In the genomic region with DNA sequence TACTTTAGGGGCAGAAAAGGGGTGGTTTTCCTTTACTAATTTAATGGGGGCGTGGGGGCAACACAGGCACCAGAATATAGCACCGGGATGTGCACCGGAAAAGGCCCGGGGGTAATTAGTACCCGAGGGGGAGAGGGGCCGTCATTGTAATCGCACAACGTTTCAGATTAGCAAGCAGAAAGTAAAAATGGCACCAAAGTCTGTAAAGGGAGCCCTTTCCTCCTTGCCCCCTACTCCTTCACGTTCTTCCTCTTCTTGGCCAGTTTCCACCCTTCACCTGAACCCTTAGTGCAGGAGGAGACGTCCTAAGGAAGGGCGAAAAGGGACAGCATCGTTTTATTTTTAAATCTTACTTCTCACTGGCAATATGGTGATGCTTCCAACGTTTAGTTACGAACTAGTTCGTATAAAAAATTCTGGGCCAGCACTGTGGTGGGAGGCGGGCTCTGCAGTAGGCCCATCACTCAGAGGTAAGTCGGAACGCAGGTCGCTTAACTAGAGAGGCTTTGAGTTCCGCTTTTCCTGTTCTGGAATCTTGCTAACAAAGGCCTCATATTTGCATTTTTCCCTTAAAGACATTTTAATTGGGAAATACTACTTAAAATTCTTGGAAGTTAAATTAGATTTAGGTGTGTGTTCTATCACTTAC, we compare ENCODE assay signal across 8 cellular contexts. TPM values are rescaled to one million over a fixed set of nuclear protein-coding genes. Genes with fewer than 3 reads are reported as not detected.
DNase-seq lines count a peak whose midpoint lies in the region; ATAC-seq and TF ChIP-seq lines count a peak whose summit lies in the region.

No MANE protein-coding gene starts in this region.

- no peaks in the 10 kb centered on the region for H3K27me3 Mint-ChIP-seq in T-helper 17 cell
- H3K27me3 Mint-ChIP-seq in glutamatergic neuron (ENCODE audit: unreplicated experiment), result peaks cover 9% of the 10 kb centered on the region

- DNase-seq in DMS53 (lab: John Stamatoyannopoulos, UW), result peak; percentile 18
- DNase-seq in DMS53 treated with DMSO at 0.1 percent for 48 hours (lab: John Stamatoyannopoulos, UW; ENCODE audit: unreplicated experiment), result no peak
- DNase-seq in T-helper 17 cell, result no peak
- DNase-seq in glutamatergic neuron, result no peak
- DNase-seq in spleen, result no peak
- DNase-seq in GOT3 (lab: John Stamatoyannopoulos, UW), result no peak
- no peak for DNase-seq in stimulated activated CD4-positive, alpha-beta T cell treated with anti-CD3 and anti-CD28 coated beads, Interleukin-4, amount 100 ng/mL, for 4 hours

- H3K9me3 ChIP-seq in T-helper 17 cell (ENCODE audit: control insufficient read depth, low read length, poor library complexity, severe bottlenecking), result no peaks in the 10 kb centered on the region
- H3K9me3 ChIP-seq in spleen, result no peaks in the 10 kb centered on the region

- H3K4me1 Mint-ChIP-seq in T-helper 17 cell (peaks cover 41% of the 10 kb centered on the region), glutamatergic neuron (ENCODE audit: low read depth, unreplicated experiment) (peaks cover 7% of the 10 kb centered on the region)

- H3K27ac ChIP-seq in spleen, result peak overlapping the region; percentile 92 to 97 (median 96)

- peak overlapping the region; percentile 59 to 92 (median 81) for H3K4me3 ChIP-seq in spleen

- H3K9me3 Mint-ChIP-seq in glutamatergic neuron (ENCODE audit: unreplicated experiment), result peaks cover 11% of the 10 kb centered on the region

- WGBS in spleen, 5 donors, result 47 to 58% (median 54%) methylated on average over 20 of the region's 20 CpGs

- TF ChIP-seq POLR2A in spleen (IDR thresholded peaks at IDR 0.05), result no peak

- H3K4me1 ChIP-seq in spleen, result peaks cover 5 to 55% (median 27%) of the 10 kb centered on the region in 6 donors

- ATAC-seq in T-helper 17 cell (no peak), HG03469 (IDR thresholded peaks at IDR 0.05; ENCODE audit: unreplicated experiment) (no peak)

- H3K36me3 Mint-ChIP-seq in T-helper 17 cell (ENCODE audit: low read depth) (no peaks in the 10 kb centered on the region), glutamatergic neuron (ENCODE audit: unreplicated experiment) (no peaks in the 10 kb centered on the region)

- no peaks in the 10 kb centered on the region for H3K36me3 ChIP-seq in spleen

- TF ChIP-seq CTCF in glutamatergic neuron (IDR thresholded peaks at IDR 0.05; ENCODE audit: partially characterized antibody, unreplicated experiment) (no peak), spleen (IDR thresholded peaks at IDR 0.05 in 8 of 11, conservative IDR thresholded peaks at IDR 0.05 in 3 of 11) (no peak)

- H3K4me3 Mint-ChIP-seq in T-helper 17 cell, result peak overlapping the region; percentile 92
- peak overlapping the region; percentile 85 for H3K4me3 Mint-ChIP-seq in glutamatergic neuron (ENCODE audit: unreplicated experiment)

- H3K27ac Mint-ChIP-seq in T-helper 17 cell, result peak overlapping the region; percentile 94
- peak overlapping the region; percentile 91 for H3K27ac Mint-ChIP-seq in glutamatergic neuron (ENCODE audit: unreplicated experiment)

- no peaks in the 10 kb centered on the region for H3K27me3 ChIP-seq in spleen (replicated peaks in 1 of 7)

- intact Hi-C loops in spleen (cut with DNase I; ENCODE audit: low total_unique reads), result loop anchor here (10.0 kb wide), 2 partner anchors 53 to 123 kb away; no protein-coding TSS in a partner anchor

RNA-seq across cellular contexts. Expression of gene CEP85L, which starts 0.8 kb away (rescaled TPM):
- total RNA-seq in T-helper 17 cell (10 to 100 TPM; 87.6 to 95.6 TPM), glutamatergic neuron (ENCODE audit: unreplicated experiment) (51.5 TPM), spleen (10 to 100 TPM; 26.0 to 46.5 (median 33.4) TPM)
- polyA plus RNA-seq in spleen, result 1 to 10 TPM; 6.3 to 8.2 (median 6.6) TPM
